In the genomic region with DNA sequence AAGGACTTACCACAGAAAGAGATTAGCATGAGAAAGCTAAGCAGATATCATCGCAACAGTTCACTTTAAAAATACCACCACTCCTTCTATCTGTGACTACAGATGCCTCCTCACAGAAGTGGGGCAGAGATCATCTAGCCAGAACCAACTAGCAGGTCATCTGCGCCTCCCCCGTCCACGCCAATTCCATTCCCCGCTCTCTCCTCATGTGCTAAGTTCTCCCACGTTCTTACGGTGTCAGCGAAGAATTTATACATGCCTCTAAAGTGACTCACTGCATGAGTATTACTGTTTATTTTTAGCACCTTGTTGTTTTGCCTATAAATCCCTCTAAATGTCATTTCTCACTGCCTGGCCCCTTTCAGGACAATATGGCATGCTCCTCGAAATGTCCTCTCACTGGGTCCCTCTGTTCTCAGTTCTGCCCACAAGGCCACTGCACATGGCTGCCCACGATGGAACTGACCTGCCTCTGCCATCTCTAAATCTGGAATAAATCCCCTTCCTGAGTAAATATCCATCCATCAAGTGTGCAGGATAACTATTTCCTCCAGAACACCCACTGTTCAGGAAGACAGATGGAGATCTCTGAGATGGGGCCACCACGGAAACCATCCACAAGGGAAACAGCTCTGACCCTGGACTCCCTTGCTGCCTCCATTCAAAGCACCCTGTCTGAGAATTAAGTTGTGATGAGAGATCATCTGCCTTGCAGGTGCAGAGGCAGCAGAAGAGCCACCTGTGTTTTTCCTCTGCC, we compare ENCODE assay signal across 10 cellular contexts.
DNase-seq lines count a peak whose midpoint lies in the region; ATAC-seq and TF ChIP-seq lines count a peak whose summit lies in the region.
"Had no signal": no experiment of that assay in that cellular context is flagged by ENCODE, and none has a peak within 500 bp of the region (broad histone marks: within the 10 kb centered on the region; RNA-seq: fewer than 3 reads in every experiment).

No MANE protein-coding gene starts in this region.

- peak; percentile 15 for DNase-seq in WERI-Rb-1
- DNase-seq in left ventricle myocardium inferior: peak; percentile 33
- DNase-seq in stimulated activated effector memory CD8-positive, alpha-beta T cell treated with anti-CD3 and anti-CD28 coated beads, Interleukin-12 subunit alpha, Interleukin-12 subunit beta, amount 100 ng/mL, for 72 hours (ENCODE audit: low spot score in 2 of 2): no peak
- DNase-seq in stimulated activated CD4-positive, alpha-beta T cell treated with anti-CD3 and anti-CD28 coated beads, Interleukin-4, amount 100 ng/mL, for 4 hours: no peak
- no peak for DNase-seq in H7
- DNase-seq: activated B cell treated with CpG ODN at 0.5 μM for 24 hours, naive B cell had no signal

- no peaks in the 10 kb centered on the region for H3K27me3 ChIP-seq in WERI-Rb-1 (ENCODE audit: insufficient read depth, low read depth, severe bottlenecking)
- H3K27me3 ChIP-seq in left ventricle myocardium inferior (ENCODE audit: low read depth): no peaks in the 10 kb centered on the region
- H3K27me3 ChIP-seq in H7 (ENCODE audit: control insufficient read depth, insufficient read depth, low read length): no peaks in the 10 kb centered on the region

- no peak overlapping the region for H3K4me3 ChIP-seq in HEK293 (ENCODE audit: low read depth, low read length)
- H3K4me3 ChIP-seq in WERI-Rb-1 (ENCODE audit: low read depth, low read length): no peak overlapping the region
- no peak overlapping the region for H3K4me3 ChIP-seq in left ventricle myocardium inferior
- no peak overlapping the region for H3K4me3 ChIP-seq in H7 (ENCODE audit: insufficient read depth, low read depth, low read length)

- no peaks in the 10 kb centered on the region for H3K36me3 Mint-ChIP-seq in stimulated activated effector memory CD8-positive, alpha-beta T cell treated with anti-CD3 and anti-CD28 coated beads, Interleukin-12 subunit alpha, Interleukin-12 subunit beta, amount 100 ng/mL, for 72 hours
- H3K36me3 Mint-ChIP-seq: naive B cell had no signal

- H3K9me3 ChIP-seq in HEK293 (ENCODE audit: control insufficient read depth, insufficient read depth, low read depth, low read length): no peaks in the 10 kb centered on the region
- no peaks in the 10 kb centered on the region for H3K9me3 ChIP-seq in WERI-Rb-1 (ENCODE audit: severe bottlenecking)
- H3K9me3 ChIP-seq in left ventricle myocardium inferior (replicated peaks): no peaks in the 10 kb centered on the region

- no peak for TF ChIP-seq CTCF in HEK293 (tag by site-specific recombination; IDR thresholded peaks at IDR 0.05)
- no peak for TF ChIP-seq CTCF in WERI-Rb-1 (IDR thresholded peaks at IDR 0.05; ENCODE audit: low read depth, low read length)
- no peak for TF ChIP-seq CTCF in left ventricle myocardium inferior (IDR thresholded peaks at IDR 0.05; ENCODE audit: borderline replicate concordance)

- peaks cover 15% of the 10 kb centered on the region for H3K4me1 ChIP-seq in HEK293 (ENCODE audit: control insufficient read depth, insufficient read depth, low read length)
- H3K4me1 ChIP-seq in left ventricle myocardium inferior: peaks cover 39% of the 10 kb centered on the region

- peak; percentile 16 for ATAC-seq in stimulated activated effector memory CD8-positive, alpha-beta T cell treated with anti-CD3 and anti-CD28 coated beads, Interleukin-12 subunit alpha, Interleukin-12 subunit beta, amount 100 ng/mL, for 72 hours
- ATAC-seq in GM19395 (IDR thresholded peaks at IDR 0.05; ENCODE audit: unreplicated experiment) (no peak), HG03521 (IDR thresholded peaks at IDR 0.05; ENCODE audit: unreplicated experiment) (no peak)

- H3K36me3 ChIP-seq in HEK293 (ENCODE audit: control insufficient read depth in 2 of 2, insufficient read depth in 1 of 2, low read length in 2 of 2) (no peaks in the 10 kb centered on the region), WERI-Rb-1 (no peaks in the 10 kb centered on the region), left ventricle myocardium inferior (no peaks in the 10 kb centered on the region), H7 (replicated peaks; ENCODE audit: control insufficient read depth, insufficient read depth, low read length) (no peaks in the 10 kb centered on the region)

- no peak overlapping the region for H3K27ac Mint-ChIP-seq in stimulated activated effector memory CD8-positive, alpha-beta T cell treated with anti-CD3 and anti-CD28 coated beads, Interleukin-12 subunit alpha, Interleukin-12 subunit beta, amount 100 ng/mL, for 72 hours
- H3K27ac Mint-ChIP-seq: activated B cell treated with CpG ODN at 0.5 μM for 24 hours, naive B cell had no signal

- H3K9me3 Mint-ChIP-seq in stimulated activated effector memory CD8-positive, alpha-beta T cell treated with anti-CD3 and anti-CD28 coated beads, Interleukin-12 subunit alpha, Interleukin-12 subunit beta, amount 100 ng/mL, for 72 hours: no peaks in the 10 kb centered on the region
- H3K9me3 Mint-ChIP-seq: activated B cell treated with CpG ODN at 0.5 μM for 24 hours had no signal

- intact Hi-C loops in left ventricle myocardium inferior (cut with micrococcal nuclease): no loop called here

- POLR2A ChIA-PET in HEK293 (lab: Yijun Ruan, JAX): interaction anchor here (0.6 to 0.8 kb wide), 2 partner anchors 9 to 614 kb away, joined by 3 read pairs; no protein-coding TSS in a partner anchor

- peak overlapping the region; percentile 3; the same call in 1 of the 2 replicates for H3K27ac ChIP-seq in HEK293 (ENCODE audit: extremely low read depth, low read depth, low read length)
- no peak overlapping the region for H3K27ac ChIP-seq in WERI-Rb-1
- H3K27ac ChIP-seq in left ventricle myocardium inferior (replicated peaks): peak overlapping the region; percentile 59

- no peak overlapping the region for H3K4me3 Mint-ChIP-seq in stimulated activated effector memory CD8-positive, alpha-beta T cell treated with anti-CD3 and anti-CD28 coated beads, Interleukin-12 subunit alpha, Interleukin-12 subunit beta, amount 100 ng/mL, for 72 hours
- H3K4me3 Mint-ChIP-seq: activated B cell treated with CpG ODN at 0.5 μM for 24 hours, naive B cell had no signal

- CTCF ChIA-PET in HEK293 (lab: Yijun Ruan, JAX): interaction anchor here (0.6 kb wide), 1 partner anchor 1643 kb away, joined by 3 read pairs; no protein-coding TSS in a partner anchor

- no peaks in the 10 kb centered on the region for H3K4me1 Mint-ChIP-seq in stimulated activated effector memory CD8-positive, alpha-beta T cell treated with anti-CD3 and anti-CD28 coated beads, Interleukin-12 subunit alpha, Interleukin-12 subunit beta, amount 100 ng/mL, for 72 hours
- H3K4me1 Mint-ChIP-seq: activated B cell treated with CpG ODN at 0.5 μM for 24 hours, naive B cell had no signal

TF ChIP-seq in HEK293, 187 proteins besides CTCF, POLR2A, EP300 and RAD21 (continues in another document):
- peak; percentile 38 for TF ChIP-seq FEZF1 (tag by site-specific recombination; IDR thresholded peaks at IDR 0.05)
- no peak for TF ChIP-seq HOXC10 (CRISPR knock-in tag; IDR thresholded peaks at IDR 0.05)
- TF ChIP-seq YY2 (tag by site-specific recombination; IDR thresholded peaks at IDR 0.05): no peak
- 0 out of 2 replicates have a peak, but pooled peaks have one; percentile 30 for TF ChIP-seq EGR2 (tag by site-specific recombination; IDR thresholded peaks at IDR 0.05; ENCODE audit: low read depth)
- TF ChIP-seq ZXDB (tag by site-specific recombination; IDR thresholded peaks at IDR 0.05): peak; percentile 69
- TF ChIP-seq ZBTB1 (tag by site-specific recombination; IDR thresholded peaks at IDR 0.05): no peak
- TF ChIP-seq ZNF24 (tag by site-specific recombination; IDR thresholded peaks at IDR 0.05): 0 out of 2 replicates have a peak, but pooled peaks have one; percentile 22
- TF ChIP-seq GLI4 (tag by site-specific recombination; IDR thresholded peaks at IDR 0.05): no peak
- TF ChIP-seq ZNF274 (IDR thresholded peaks at IDR 0.05; ENCODE audit: low read length): no peak
- TF ChIP-seq ZNF274 (tag by site-specific recombination; IDR thresholded peaks at IDR 0.05; ENCODE audit: borderline replicate concordance): no peak
- TF ChIP-seq ZFHX2 (tag by site-specific recombination; conservative IDR thresholded peaks at IDR 0.05): peak; percentile 65
- TF ChIP-seq ZNF184 (tag by site-specific recombination; IDR thresholded peaks at IDR 0.05): no peak
- TF ChIP-seq ZNF837 (tag by site-specific recombination; IDR thresholded peaks at IDR 0.05): no peak
- no peak for TF ChIP-seq ZNF510 (tag by site-specific recombination; IDR thresholded peaks at IDR 0.05; ENCODE audit: insufficient replicate concordance)
- no peak for TF ChIP-seq TRIM28 (IDR thresholded peaks at IDR 0.05; ENCODE audit: borderline replicate concordance, low read length)
- TF ChIP-seq ZNF514 (tag by site-specific recombination; IDR thresholded peaks at IDR 0.05): no peak
- no peak for TF ChIP-seq ZNF223 (tag by site-specific recombination; IDR thresholded peaks at IDR 0.05)
- TF ChIP-seq ZNF624 (tag by site-specific recombination; IDR thresholded peaks at IDR 0.05): no peak
- TF ChIP-seq ZEB2 (tag by site-specific recombination; IDR thresholded peaks at IDR 0.05): peak; percentile 30; the same call in 1 of the 2 replicates
- TF ChIP-seq WT1 (tag by site-specific recombination; IDR thresholded peaks at IDR 0.05): 0 out of 2 replicates have a peak, but pooled peaks have one; percentile 24
- no peak for TF ChIP-seq KLF1 (tag by site-specific recombination; IDR thresholded peaks at IDR 0.05)
- TF ChIP-seq BCL11A (tag by site-specific recombination; IDR thresholded peaks at IDR 0.05; ENCODE audit: low read depth): peak; percentile 70; the same call in 1 of the 2 replicates
- TF ChIP-seq ZNF391 (tag by site-specific recombination; IDR thresholded peaks at IDR 0.05; ENCODE audit: borderline replicate concordance, low read depth): no peak
- TF ChIP-seq ZNF473 (tag by site-specific recombination; IDR thresholded peaks at IDR 0.05): no peak
- no peak for TF ChIP-seq ZNF785 (tag by site-specific recombination; IDR thresholded peaks at IDR 0.05)
- TF ChIP-seq KLF8 (tag by site-specific recombination; IDR thresholded peaks at IDR 0.05): 0 out of 2 replicates have a peak, but pooled peaks have one; percentile 37
- no peak for TF ChIP-seq MZF1 (tag by site-specific recombination; IDR thresholded peaks at IDR 0.05; ENCODE audit: borderline replicate concordance)
- no peak for TF ChIP-seq ZNF10 (tag by site-specific recombination; IDR thresholded peaks at IDR 0.05)

Comparison
In these comparisons a context has a peak if more than half of its experiments do, and no peak if none do; other contexts are left out.
1. DNase-seq: peak in WERI-Rb-1 (single experiment) and left ventricle myocardium inferior (single experiment); none in stimulated activated effector memory CD8-positive, alpha-beta T cell treated with anti-CD3 and anti-CD28 coated beads, Interleukin-12 subunit alpha, Interleukin-12 subunit beta, amount 100 ng/mL, for 72 hours (0 of 2), stimulated activated CD4-positive, alpha-beta T cell treated with anti-CD3 and anti-CD28 coated beads, Interleukin-4, amount 100 ng/mL, for 4 hours (0 of 2) and H7 (single experiment).